In genomic region chrX:45806410-45807121, GRCh38 we compare ENCODE assay signal across 8 cellular contexts.
DNase-seq lines count a peak whose midpoint lies in the region; ATAC-seq and TF ChIP-seq lines count a peak whose summit lies in the region.

No MANE protein-coding gene starts in this region.

- H3K4me3 Mint-ChIP-seq in T-helper 17 cell (peak overlapping the region; percentile 84), endodermal cell (no peak overlapping the region)

- in situ Hi-C loops in GM13977 (cut with MboI; ENCODE audit: low pct_unique_long_range_greater_than_20kb, low sequenced_read_pairs, unreplicated experiment), result no loop called here

- whole genome bisulfite sequencing in endodermal cell (ENCODE audit: insufficient coverage in 1 of 2, insufficient read length in 1 of 2), 2 experiments, result 80 to 83% methylated on average over 1 to 10 of the region's 10 CpGs
- WGBS in prostate gland, result 36% methylated on average over 10 of the region's 10 CpGs

- no peaks in the 10 kb centered on the region for H3K36me3 ChIP-seq in endodermal cell (ENCODE audit: control insufficient read depth, insufficient read depth, low read length)
- H3K36me3 ChIP-seq in prostate gland, result no peaks in the 10 kb centered on the region

- intact Hi-C loops in prostate gland (cut with DNase I), result no loop called here

- H3K27me3 Mint-ChIP-seq in T-helper 17 cell, result no peaks in the 10 kb centered on the region
- no peaks in the 10 kb centered on the region for H3K27me3 Mint-ChIP-seq in endodermal cell (ENCODE audit: insufficient read depth)

- H3K36me3 Mint-ChIP-seq in T-helper 17 cell (ENCODE audit: low read depth) (no peaks in the 10 kb centered on the region), endodermal cell (ENCODE audit: low read depth) (peaks cover 17% of the 10 kb centered on the region)

- peak overlapping the region; percentile 93 for H3K27ac Mint-ChIP-seq in T-helper 17 cell
- peak overlapping the region; percentile 7 for H3K27ac Mint-ChIP-seq in endodermal cell

- TF ChIP-seq CTCF in GM13977 (IDR thresholded peaks at IDR 0.05; ENCODE audit: extremely low read depth, insufficient read depth, missing control alignments), result no peak
- no peak for TF ChIP-seq CTCF in endodermal cell (conservative IDR thresholded peaks at IDR 0.05)
- TF ChIP-seq CTCF in prostate gland (IDR thresholded peaks at IDR 0.05), result no peak

- peaks cover 37% of the 10 kb centered on the region for H3K4me1 Mint-ChIP-seq in T-helper 17 cell
- H3K4me1 Mint-ChIP-seq in endodermal cell, result peaks cover 5% of the 10 kb centered on the region

- no peak overlapping the region for H3K9ac ChIP-seq in endodermal cell (ENCODE audit: extremely low read depth, low read length, poor library complexity, severe bottlenecking)

- H3K9me3 ChIP-seq in T-helper 17 cell (ENCODE audit: control insufficient read depth, low read length, poor library complexity, severe bottlenecking) (no peaks in the 10 kb centered on the region), endodermal cell (ENCODE audit: control insufficient read depth, low read length) (no peaks in the 10 kb centered on the region), prostate gland (no peaks in the 10 kb centered on the region)

- no peak overlapping the region for H3K4me3 ChIP-seq in endodermal cell (ENCODE audit: low read length)
- no peak overlapping the region for H3K4me3 ChIP-seq in prostate gland

- TF ChIP-seq POLR2A in prostate gland (IDR thresholded peaks at IDR 0.05), result no peak

- H3K27ac ChIP-seq in endodermal cell (ENCODE audit: low read depth, low read length) (peak overlapping the region; percentile 38), prostate gland (peak overlapping the region; percentile 18 to 46)

- no peaks in the 10 kb centered on the region for H3K4me1 ChIP-seq in endodermal cell (ENCODE audit: control insufficient read depth, insufficient read depth, low read length)
- no peaks in the 10 kb centered on the region for H3K4me1 ChIP-seq in prostate gland (replicated peaks)

- DNase-seq in GM13977 (ENCODE audit: low spot score) (peak; percentile 23), T-helper 17 cell (peak in 2 of 3 donors; percentile 15 to 20), endodermal cell (no peak), prostate gland (ENCODE audit: low spot score) (no peak)

- H3K9me3 Mint-ChIP-seq in endodermal cell, result peaks cover 56% of the 10 kb centered on the region

- H3K27me3 ChIP-seq in endodermal cell (ENCODE audit: control insufficient read depth, insufficient read depth, low read length, poor library complexity, severe bottlenecking), result no peaks in the 10 kb centered on the region
- no peaks in the 10 kb centered on the region for H3K27me3 ChIP-seq in prostate gland (replicated peaks; ENCODE audit: insufficient read depth)

- ATAC-seq in HG02763 (IDR thresholded peaks at IDR 0.05; ENCODE audit: unreplicated experiment), result peak; percentile 57
- ATAC-seq in T-helper 17 cell, result peak; percentile 91
- ATAC-seq in HG03135 (IDR thresholded peaks at IDR 0.05; ENCODE audit: unreplicated experiment), result no peak
- no peak for ATAC-seq in HG03457 (IDR thresholded peaks at IDR 0.05; ENCODE audit: unreplicated experiment)
- ATAC-seq in GM21526 (IDR thresholded peaks at IDR 0.05; ENCODE audit: low FRiP score, unreplicated experiment), result no peak

Comparison
In these comparisons a context has a peak if more than half of its experiments do, and no peak if none do; other contexts are left out.
1. DNase-seq: peak in GM13977 (single experiment) and T-helper 17 cell (2 of 3); none in endodermal cell (single experiment) and prostate gland (single experiment).
2. ATAC-seq: peak in HG02763 (single experiment) and T-helper 17 cell (single experiment); none in HG03135 (single experiment), HG03457 (single experiment) and GM21526 (single experiment).